Comparison of ENCODE assay signal across 10 cellular contexts in the genomic region with DNA sequence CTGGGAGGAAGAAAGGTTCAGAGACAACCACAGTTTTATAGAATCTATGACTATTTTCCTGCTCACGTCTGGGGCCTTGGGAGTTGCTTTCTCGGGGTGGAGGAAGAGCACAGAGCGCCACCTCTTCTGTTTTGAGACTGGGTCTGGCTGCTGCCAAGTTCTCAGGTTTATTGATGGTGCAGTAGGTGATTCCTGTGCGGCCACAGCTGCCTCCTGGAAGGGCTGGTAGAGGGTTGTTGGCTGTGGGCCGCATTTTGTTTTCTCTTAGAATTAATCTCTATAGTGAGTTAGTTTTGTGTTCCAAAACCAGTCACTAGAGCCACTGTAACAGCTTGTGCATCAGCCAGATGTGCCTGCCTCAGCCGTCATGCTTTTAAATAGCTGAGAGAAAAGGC. TPM values are rescaled to one million over a fixed set of nuclear protein-coding genes. Genes with fewer than 3 reads are reported as not detected.
A peak's percentile ranks its signal among the peaks of the same experiment; 100 is the strongest.
DNase-seq lines count a peak whose midpoint lies in the region; ATAC-seq and TF ChIP-seq lines count a peak whose summit lies in the region.
"Had no signal": no experiment of that assay in that cellular context is flagged by ENCODE, and none has a peak within 500 bp of the region (broad histone marks: within the 10 kb centered on the region; RNA-seq: fewer than 3 reads in every experiment).

No MANE protein-coding gene starts in this region.

- peak overlapping the region; percentile 93 to 99 (median 96) for H3K27ac Mint-ChIP-seq in CD4-positive, CD25-positive, alpha-beta regulatory T cell
- peak overlapping the region; percentile 53 to 98 (median 62); a peak in 4 of 7 replicates for H3K27ac Mint-ChIP-seq in H9
- H3K27ac Mint-ChIP-seq in activated naive CD4-positive, alpha-beta T cell treated with anti-CD3 and anti-CD28 coated beads, Interleukin-2, amount 50 U/mL, for 72 hours = peak overlapping the region; percentile 60 to 84
- H3K27ac Mint-ChIP-seq: HFFc6 had no signal

- H3K56ac ChIP-seq in H9 (ENCODE audit: insufficient read length, low read depth, low read length) = no peak overlapping the region

- no peak overlapping the region for H3K23ac ChIP-seq in H9 (ENCODE audit: insufficient read length, low read depth, low read length)

- peak overlapping the region; percentile 8 to 91 (median 79) for H3K4me3 Mint-ChIP-seq in CD4-positive, CD25-positive, alpha-beta regulatory T cell
- H3K4me3 Mint-ChIP-seq in H9 = no peak overlapping the region
- H3K4me3 Mint-ChIP-seq: HFFc6 had no signal

- WGBS in H9 (ENCODE audit: extremely low coverage, insufficient read length, low lambda C conversion rate) = no CpG with 5 or more reads among the region's 6 CpGs

- no peak overlapping the region for H3K4ac ChIP-seq in H9 (ENCODE audit: low read depth, low read length)

- H3T11ph ChIP-seq in H9 (ENCODE audit: low read length) = no peak overlapping the region

- DNase-seq in CD4-positive, CD25-positive, alpha-beta regulatory T cell = no peak
- no peak for DNase-seq in H9
- DNase-seq in activated naive CD4-positive, alpha-beta T cell treated with anti-CD3 and anti-CD28 coated beads, Interleukin-2, amount 50 U/mL, for 72 hours (ENCODE audit: low spot score in 2 of 2) = no peak
- DNase-seq in KBM-7 = no peak
- no peak for DNase-seq in SK-N-DZ (ENCODE audit: low spot score)
- DNase-seq: EL, HFFc6 had no signal

- H4K20me1 ChIP-seq in H9 (ENCODE audit: control insufficient read depth, insufficient read depth, insufficient read length) = no peaks in the 10 kb centered on the region

- H3K27me3 ChIP-seq in CD4-positive, CD25-positive, alpha-beta regulatory T cell (ENCODE audit: control insufficient read depth, insufficient read depth, low read length) = no peaks in the 10 kb centered on the region
- H3K27me3 ChIP-seq in H9 (ENCODE audit: insufficient read depth, low read length) (no peaks in the 10 kb centered on the region), mucosa of stomach (ENCODE audit: control insufficient read depth, insufficient read depth, low read length) (no peaks in the 10 kb centered on the region)

- H3K36me3 Mint-ChIP-seq in CD4-positive, CD25-positive, alpha-beta regulatory T cell = peaks cover 3% of the 10 kb centered on the region
- H3K36me3 Mint-ChIP-seq in H9 (ENCODE audit: insufficient read depth in 1 of 3, low read depth in 3 of 3) = peaks cover 0 to 4% (median 0%) of the 10 kb centered on the region in 3 experiments; a peak in 1 of 7 replicates
- peaks cover 0 to 39% of the 10 kb centered on the region in 2 donors for H3K36me3 Mint-ChIP-seq in activated naive CD4-positive, alpha-beta T cell treated with anti-CD3 and anti-CD28 coated beads, Interleukin-2, amount 50 U/mL, for 72 hours

- no peak for TF ChIP-seq CTCF in H9 (conservative IDR thresholded peaks at IDR 0.05)

- H3K9me3 ChIP-seq in CD4-positive, CD25-positive, alpha-beta regulatory T cell (ENCODE audit: control insufficient read depth in 2 of 2, low read length in 2 of 2) = no peaks in the 10 kb centered on the region
- no peaks in the 10 kb centered on the region for H3K9me3 ChIP-seq in H9 (ENCODE audit: control insufficient read depth, low read depth, low read length)
- no peaks in the 10 kb centered on the region for H3K9me3 ChIP-seq in mucosa of stomach (ENCODE audit: control insufficient read depth, low read length)

- H3K36me3 ChIP-seq in CD4-positive, CD25-positive, alpha-beta regulatory T cell (ENCODE audit: control insufficient read depth, insufficient read depth, low read length) = peaks cover 6% of the 10 kb centered on the region
- no peaks in the 10 kb centered on the region for H3K36me3 ChIP-seq in mucosa of stomach (ENCODE audit: control insufficient read depth, insufficient read depth, low read length)

- H2BK20ac ChIP-seq in H9 (ENCODE audit: low read depth, low read length, poor library complexity, severe bottlenecking) = no peak overlapping the region

- no peak overlapping the region for H3K14ac ChIP-seq in H9 (ENCODE audit: insufficient read depth, low read length)

- no peak overlapping the region for H2AFZ ChIP-seq in H9 (ENCODE audit: low read length)

- no peaks in the 10 kb centered on the region for H3K9me3 Mint-ChIP-seq in CD4-positive, CD25-positive, alpha-beta regulatory T cell
- H3K9me3 Mint-ChIP-seq in H9 = no peaks in the 10 kb centered on the region
- H3K9me3 Mint-ChIP-seq in activated naive CD4-positive, alpha-beta T cell treated with anti-CD3 and anti-CD28 coated beads, Interleukin-2, amount 50 U/mL, for 72 hours = no peaks in the 10 kb centered on the region
- H3K9me3 Mint-ChIP-seq: HFFc6 had no signal

- ATAC-seq in CD4-positive, CD25-positive, alpha-beta regulatory T cell (ENCODE audit: low read depth in 2 of 2) = no peak
- no peak for ATAC-seq in activated naive CD4-positive, alpha-beta T cell treated with anti-CD3 and anti-CD28 coated beads, Interleukin-2, amount 50 U/mL, for 72 hours
- ATAC-seq in HG02610 (IDR thresholded peaks at IDR 0.05; ENCODE audit: unreplicated experiment) = no peak
- ATAC-seq in HG03097 (IDR thresholded peaks at IDR 0.05; ENCODE audit: low FRiP score, unreplicated experiment) = no peak

- H3K79me1 ChIP-seq in H9 (ENCODE audit: insufficient read depth, low read depth, low read length, poor library complexity, severe bottlenecking) = peaks cover 3% of the 10 kb centered on the region

- H2AK5ac ChIP-seq in H9 (ENCODE audit: insufficient read length, low read length) = no peak overlapping the region

- no peak overlapping the region for H4K91ac ChIP-seq in H9 (ENCODE audit: insufficient read length, low read depth, low read length)

- H3K23me2 ChIP-seq in H9 (ENCODE audit: insufficient read length, low read depth, low read length, poor library complexity, severe bottlenecking) = peaks cover 4% of the 10 kb centered on the region

- no peak overlapping the region for H4K8ac ChIP-seq in H9 (replicated peaks; ENCODE audit: insufficient read length, low read depth, low read length)

- H2BK120ac ChIP-seq in H9 (ENCODE audit: low read depth, low read length, poor library complexity, severe bottlenecking) = no peak overlapping the region

- H3K4me3 ChIP-seq in CD4-positive, CD25-positive, alpha-beta regulatory T cell (ENCODE audit: low read depth, low read length) = peak overlapping the region; percentile 10
- H3K4me3 ChIP-seq in mucosa of stomach (ENCODE audit: low read length) = no peak overlapping the region

- no peak overlapping the region for H2BK5ac ChIP-seq in H9 (ENCODE audit: insufficient read length, low read length)

- no peak overlapping the region for H2BK12ac ChIP-seq in H9 (ENCODE audit: insufficient read length, low read depth, low read length)

- H3K27me3 Mint-ChIP-seq in CD4-positive, CD25-positive, alpha-beta regulatory T cell = peaks cover 4% of the 10 kb centered on the region
- H3K27me3 Mint-ChIP-seq in H9 (ENCODE audit: low read depth) = no peaks in the 10 kb centered on the region

- H3K27ac ChIP-seq in CD4-positive, CD25-positive, alpha-beta regulatory T cell (ENCODE audit: insufficient read depth, low read length, poor library complexity, severe bottlenecking) = peak overlapping the region; percentile 80
- no peak overlapping the region for H3K27ac ChIP-seq in H9 (ENCODE audit: insufficient read length, low read depth, low read length)

- H3K4me1 Mint-ChIP-seq in CD4-positive, CD25-positive, alpha-beta regulatory T cell = peaks cover 32 to 82% (median 58%) of the 10 kb centered on the region in 4 donors
- peaks cover 37 to 43% of the 10 kb centered on the region in 2 experiments for H3K4me1 Mint-ChIP-seq in H9

- no peak overlapping the region for H3K18ac ChIP-seq in H9 (ENCODE audit: insufficient read length, low read depth, low read length)

- no peak overlapping the region for H3K4me2 ChIP-seq in H9 (ENCODE audit: insufficient read depth, insufficient read length, low read length)

- H3K9ac ChIP-seq in H9 (ENCODE audit: extremely low read depth, insufficient read length, low read length) = no peak overlapping the region
- peak overlapping the region; percentile 37 for H3K9ac ChIP-seq in mucosa of stomach (ENCODE audit: low read length)

- no peak overlapping the region for H4K5ac ChIP-seq in H9 (ENCODE audit: insufficient read length, low read depth, low read length)

- H3K79me2 ChIP-seq in H9 (ENCODE audit: insufficient read depth, low read length) = peaks cover 10% of the 10 kb centered on the region; the same call in 1 of the 2 replicates

- H3K4me1 ChIP-seq in CD4-positive, CD25-positive, alpha-beta regulatory T cell (ENCODE audit: control insufficient read depth, insufficient read depth, low read length, poor library complexity, severe bottlenecking) = peaks cover 49% of the 10 kb centered on the region
- H3K4me1 ChIP-seq in H9 (ENCODE audit: insufficient read depth, low read length) = no peaks in the 10 kb centered on the region; the same call in 1 of the 2 replicates
- H3K4me1 ChIP-seq in mucosa of stomach (ENCODE audit: control insufficient read depth, insufficient read depth, low read length) = peaks cover 46% of the 10 kb centered on the region

- no peak overlapping the region for H2BK15ac ChIP-seq in H9 (ENCODE audit: low read depth, low read length)

- in situ Hi-C loops in KBM-7 (cut with MboI; ENCODE audit: low pct_unique_long_range_greater_than_20kb, low sequenced_read_pairs) = no loop called here

RNA-seq across cellular contexts. Expression of a gene that starts 12.9 kb away (rescaled TPM):
- 42.5 TPM for total RNA-seq in CD4-positive, CD25-positive, alpha-beta regulatory T cell
- polyA plus RNA-seq in CD4-positive, CD25-positive, alpha-beta regulatory T cell = 10 to 100 TPM; 19.8 to 34.0 (median 23.0) TPM
- total RNA-seq in H9 (2021) = 19.3 and 20.8 TPM in 2 replicates
- total RNA-seq in activated naive CD4-positive, alpha-beta T cell treated with anti-CD3 and anti-CD28 coated beads, Interleukin-2, amount 50 U/mL, for 72 hours = 10 to 100 TPM; 17.8 to 50.8 TPM
- 6.1 and 11.8 TPM in 2 replicates for polyA plus RNA-seq in SK-N-DZ (2014; cell fraction: cytosol; rRNA removed)
- polyA plus RNA-seq in SK-N-DZ (2014; cell fraction: nucleus; rRNA removed) = 5.7 and 8.3 TPM in 2 replicates

RNA-seq across cellular contexts. Expression of a gene that starts 37.3 kb away (rescaled TPM):
- 105 TPM for total RNA-seq in CD4-positive, CD25-positive, alpha-beta regulatory T cell
- polyA plus RNA-seq in CD4-positive, CD25-positive, alpha-beta regulatory T cell = 10 to 100 TPM; 75.5 to 94.3 (median 81.5) TPM
- 46.3 and 47.1 TPM in 2 replicates for total RNA-seq in H9 (2021)
- total RNA-seq in activated naive CD4-positive, alpha-beta T cell treated with anti-CD3 and anti-CD28 coated beads, Interleukin-2, amount 50 U/mL, for 72 hours = 10 to 100 TPM; 44.8 to 48.0 TPM
- 75.2 and 81.1 TPM in 2 replicates for polyA plus RNA-seq in SK-N-DZ (2014; cell fraction: cytosol; rRNA removed)
- polyA plus RNA-seq in SK-N-DZ (2014; cell fraction: nucleus; rRNA removed) = 34.0 and 34.4 TPM in 2 replicates

Comparison
In these comparisons a context has a peak if more than half of its experiments do, and no peak if none do; other contexts are left out.
1. H3K4me3 Mint-ChIP-seq: peak in CD4-positive, CD25-positive, alpha-beta regulatory T cell (4 of 4); none in H9 (0 of 2).
2. Peak in every context shown above with its lines, with median percentiles within 50 percentile points of each other: H3K27ac Mint-ChIP-seq.